8 cellular contexts compared by ENCODE assay signal in genomic region chr2:1593371-1594205, GRCh38.
A peak's percentile ranks its signal among the peaks of the same experiment; 100 is the strongest.
DNase-seq lines count a peak whose midpoint lies in the region; ATAC-seq and TF ChIP-seq lines count a peak whose summit lies in the region.

No MANE protein-coding gene starts in this region.

- no peak overlapping the region for H4K91ac ChIP-seq in mesenchymal stem cell (ENCODE audit: low read length)

- 13% methylated on average over 18 of the region's 19 CpGs for WGBS in mesenchymal stem cell

- no peak overlapping the region for H3K4ac ChIP-seq in mesenchymal stem cell (ENCODE audit: low read depth in 1 of 2, low read length in 2 of 2)

- TF ChIP-seq CTCF in brain microvascular endothelial cell (IDR thresholded peaks at IDR 0.05; ENCODE audit: low read depth, low read length, missing control alignments) = peak; percentile 5

- H3K4me1 ChIP-seq in HUES6 (ENCODE audit: control insufficient read depth, insufficient read depth, low read length) = peaks cover 33% of the 10 kb centered on the region
- H3K4me1 ChIP-seq in mesenchymal stem cell (ENCODE audit: control insufficient read depth, insufficient read depth, low read depth, low read length) = peaks cover 41% of the 10 kb centered on the region

- H2BK120ac ChIP-seq in mesenchymal stem cell (ENCODE audit: low read depth, low read length) = no peak overlapping the region

- H3K14ac ChIP-seq in mesenchymal stem cell (ENCODE audit: low read length in 2 of 2) = no peak overlapping the region

- ATAC-seq in HG03039 (IDR thresholded peaks at IDR 0.05; ENCODE audit: unreplicated experiment) = no peak

- H4K8ac ChIP-seq in mesenchymal stem cell (ENCODE audit: low read length) = no peak overlapping the region

- H3K9ac ChIP-seq in HUES6 (ENCODE audit: low read length) (peak overlapping the region; percentile 38), mesenchymal stem cell (ENCODE audit: low read length) (no peak overlapping the region)

- H3K27ac ChIP-seq in HUES6 (ENCODE audit: low read depth, low read length) = no peak overlapping the region; the same call in 1 of the 2 replicates
- peak overlapping the region; percentile 68 for H3K27ac ChIP-seq in brain microvascular endothelial cell
- peak overlapping the region; percentile 50 for H3K27ac ChIP-seq in mesenchymal stem cell (ENCODE audit: low read length, poor library complexity, severe bottlenecking)

- no peak overlapping the region for H3K18ac ChIP-seq in mesenchymal stem cell (ENCODE audit: low read depth in 1 of 2, low read length in 2 of 2)

- no peak overlapping the region for H2AFZ ChIP-seq in mesenchymal stem cell (ENCODE audit: low read depth, low read length)

- H3K9me3 ChIP-seq in HUES6 (ENCODE audit: control insufficient read depth, insufficient read depth, low read depth, low read length) (peaks cover 12% of the 10 kb centered on the region; the same call in 1 of the 2 replicates), mesenchymal stem cell (ENCODE audit: control insufficient read depth, low read length) (no peaks in the 10 kb centered on the region)

- H3K27me3 ChIP-seq in HUES6 (ENCODE audit: control insufficient read depth, insufficient read depth, low read length) = no peaks in the 10 kb centered on the region
- no peaks in the 10 kb centered on the region for H3K27me3 ChIP-seq in brain microvascular endothelial cell (replicated peaks)
- H3K27me3 ChIP-seq in mesenchymal stem cell (ENCODE audit: control insufficient read depth in 1 of 2, insufficient read depth in 1 of 2, low read length in 2 of 2) = peaks cover 0 to 46% of the 10 kb centered on the region in 2 experiments

- in situ Hi-C loops in brain microvascular endothelial cell (cut with HindIII; ENCODE audit: low pct_ligation_motif_present, low sequenced_read_pairs) = loop anchor here (25.0 kb wide), 1 partner anchor 144 kb away; the partner anchor contains the start of gene PXDN

- peak overlapping the region in 1 of 2 experiments; percentile 47 for H3K23ac ChIP-seq in mesenchymal stem cell (ENCODE audit: low read length in 2 of 2)

- no peak overlapping the region for H2BK12ac ChIP-seq in mesenchymal stem cell (ENCODE audit: low read length in 2 of 2)

- no peak overlapping the region for H2BK15ac ChIP-seq in mesenchymal stem cell (ENCODE audit: low read depth, poor library complexity, severe bottlenecking)

- no peak overlapping the region for H2BK5ac ChIP-seq in mesenchymal stem cell (ENCODE audit: low read depth, low read length, poor library complexity, severe bottlenecking)

- peak; percentile 92 for DNase-seq in AG20443 (ENCODE audit: low spot score)
- DNase-seq in brain microvascular endothelial cell = peak; percentile 83
- DNase-seq in mesenchymal stem cell = peak; percentile 95
- DNase-seq in OCI-M2 (lab: John Stamatoyannopoulos, UW; ENCODE audit: unreplicated experiment) = no peak
- no peak for DNase-seq in NK-92 (lab: John Stamatoyannopoulos, UW; ENCODE audit: unreplicated experiment)
- no peak for DNase-seq in OCI-M1 (lab: John Stamatoyannopoulos, UW)

- H3K4me3 ChIP-seq in HUES6 (ENCODE audit: low read depth, low read length) (no peak overlapping the region), brain microvascular endothelial cell (ENCODE audit: low read depth, low read length) (no peak overlapping the region), mesenchymal stem cell (ENCODE audit: insufficient read depth in 1 of 2, low read depth in 1 of 2, low read length in 2 of 2) (no peak overlapping the region)

- H3K36me3 ChIP-seq in HUES6 (ENCODE audit: control insufficient read depth, insufficient read depth, low read length) (no peaks in the 10 kb centered on the region), brain microvascular endothelial cell (replicated peaks) (no peaks in the 10 kb centered on the region), mesenchymal stem cell (ENCODE audit: control insufficient read depth in 1 of 2, insufficient read depth in 2 of 2, low read depth in 1 of 2, low read length in 2 of 2) (peaks cover 0 to 5% of the 10 kb centered on the region in 2 experiments)

- H3K79me1 ChIP-seq in mesenchymal stem cell (replicated peaks; ENCODE audit: low read length, poor library complexity, severe bottlenecking) = no peaks in the 10 kb centered on the region

- H3K4me2 ChIP-seq in mesenchymal stem cell (ENCODE audit: low read length, poor library complexity, severe bottlenecking) = no peak overlapping the region

- H2AK5ac ChIP-seq in mesenchymal stem cell (ENCODE audit: low read length, severe bottlenecking) = peak overlapping the region; percentile 12

Comparison
In these comparisons a context has a peak if more than half of its experiments do, and no peak if none do; other contexts are left out.
1. DNase-seq: peak in AG20443 (single experiment), brain microvascular endothelial cell (single experiment) and mesenchymal stem cell (single experiment); none in OCI-M2 (single experiment), NK-92 (single experiment) and OCI-M1 (single experiment).